Comparison of ENCODE assay signal across 23 cellular contexts in the genomic region with DNA sequence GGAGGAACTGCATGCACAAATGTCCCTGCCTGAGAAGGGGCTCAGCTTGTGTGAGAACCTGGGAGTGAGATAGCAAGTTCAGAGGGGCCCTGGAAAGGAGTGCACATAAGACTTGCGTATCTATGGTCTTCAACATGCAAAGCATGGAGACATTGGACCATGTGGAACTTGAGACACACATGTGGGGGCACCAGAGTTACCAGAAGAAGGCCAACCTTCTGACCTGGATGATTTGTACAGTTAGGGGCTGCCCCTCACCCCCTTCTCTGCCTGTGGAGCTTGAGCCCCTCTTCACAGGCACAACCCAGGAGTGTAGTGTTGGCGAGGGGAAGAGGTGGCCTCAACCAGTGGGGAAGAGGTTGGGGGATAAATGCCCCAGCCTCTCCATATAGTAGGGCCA.
A peak's percentile ranks its signal among the peaks of the same experiment; 100 is the strongest.
DNase-seq lines count a peak whose midpoint lies in the region; ATAC-seq, FAIRE-seq and TF ChIP-seq lines count a peak whose summit lies in the region.
"Had no signal": no experiment of that assay in that cellular context is flagged by ENCODE, and none has a peak within 500 bp of the region (broad histone marks: within the 10 kb centered on the region; RNA-seq: fewer than 3 reads in every experiment).

No MANE protein-coding gene starts in this region.

- H3K4me2 ChIP-seq in HepG2 (ENCODE audit: low read depth, low read length): no peak overlapping the region
- H3K4me2 ChIP-seq: BLaER1 had no signal

- H3K36me3 ChIP-seq in HepG2 (replicated peaks in 1 of 2; ENCODE audit: control insufficient read depth in 1 of 2, insufficient read depth in 2 of 2, low read length in 2 of 2) (no peaks in the 10 kb centered on the region), right lobe of liver (no peaks in the 10 kb centered on the region), stomach (no peaks in the 10 kb centered on the region)
- H3K36me3 ChIP-seq: BLaER1 had no signal

- FAIRE-seq in HepG2 (lab: Jason Lieb, UNC): no peak
- FAIRE-seq: A204.1, GM12878, GM19239, H1 had no signal

- H3K4me1 ChIP-seq in HepG2 (ENCODE audit: insufficient read depth, low read length): peaks cover 22% of the 10 kb centered on the region
- H3K4me1 ChIP-seq in right lobe of liver: no peaks in the 10 kb centered on the region
- H3K4me1 ChIP-seq in stomach: no peaks in the 10 kb centered on the region
- H3K4me1 ChIP-seq: BLaER1, Caco-2 had no signal

- H3K36me3 Mint-ChIP-seq in glutamatergic neuron (ENCODE audit: unreplicated experiment) (peaks cover 27% of the 10 kb centered on the region), osteocyte (ENCODE audit: unreplicated experiment) (peaks cover 4% of the 10 kb centered on the region)
- H3K36me3 Mint-ChIP-seq: CD4-positive, CD25-positive, alpha-beta regulatory T cell; CD8-positive, alpha-beta T cell had no signal

- in situ Hi-C loops in HepG2 (cut with HindIII; ENCODE audit: extremely low pct_ligation_motif_present, low pct_unique_long_range_greater_than_20kb): no loop called here

- TF ChIP-seq EP300 in HepG2 (IDR thresholded peaks at IDR 0.05; ENCODE audit: low read depth in 2 of 2, low read length in 2 of 2) (no peak), HepG2 (CRISPR knock-in tag; IDR thresholded peaks at IDR 0.05; ENCODE audit: borderline replicate concordance) (no peak), stomach (IDR thresholded peaks at IDR 0.05) (no peak)

- intact Hi-C loops in HepG2 (cut with micrococcal nuclease; ENCODE audit: unreplicated experiment) (no loop called here), right lobe of liver (cut with DNase I) (no loop called here), stomach (cut with DNase I; ENCODE audit: low total_unique reads) (no loop called here)

- H3K27ac Mint-ChIP-seq in glutamatergic neuron (ENCODE audit: unreplicated experiment): peak overlapping the region; percentile 95
- H3K27ac Mint-ChIP-seq in osteocyte (ENCODE audit: unreplicated experiment): no peak overlapping the region
- H3K27ac Mint-ChIP-seq: B cell; CD8-positive, alpha-beta T cell had no signal

- TF ChIP-seq POLR2A in HepG2 (IDR thresholded peaks at IDR 0.05; ENCODE audit: insufficient read depth in 1 of 2, low read depth in 2 of 2, low read length in 2 of 2) (no peak), right lobe of liver (IDR thresholded peaks at IDR 0.05) (no peak), stomach (IDR thresholded peaks at IDR 0.05) (no peak)

- no peaks in the 10 kb centered on the region for H3K27me3 ChIP-seq in HepG2 (ENCODE audit: control insufficient read depth in 1 of 2, insufficient read depth in 2 of 2, low read length in 2 of 2)
- no peaks in the 10 kb centered on the region for H3K27me3 ChIP-seq in right lobe of liver
- no peaks in the 10 kb centered on the region for H3K27me3 ChIP-seq in stomach
- H3K27me3 ChIP-seq: BLaER1 had no signal

- no peak overlapping the region for H3K4me3 ChIP-seq in HepG2 (replicated peaks in 1 of 3; ENCODE audit: insufficient read depth in 1 of 3, low read depth in 2 of 3, low read length in 3 of 3)
- H3K4me3 ChIP-seq in right lobe of liver: no peak overlapping the region
- no peak overlapping the region for H3K4me3 ChIP-seq in stomach
- H3K4me3 ChIP-seq: BLaER1, GM12878 had no signal

- no peak overlapping the region for H2AFZ ChIP-seq in HepG2 (ENCODE audit: low read length)

- TF ChIP-seq RAD21 in HepG2 (CRISPR knock-in tag; IDR thresholded peaks at IDR 0.05): no peak

- peaks cover 5% of the 10 kb centered on the region for H3K9me3 Mint-ChIP-seq in glutamatergic neuron (ENCODE audit: unreplicated experiment)
- peaks cover 11% of the 10 kb centered on the region for H3K9me3 Mint-ChIP-seq in osteocyte (ENCODE audit: unreplicated experiment)

- peaks cover 20% of the 10 kb centered on the region for H3K4me1 Mint-ChIP-seq in glutamatergic neuron (ENCODE audit: low read depth, unreplicated experiment)
- H3K4me1 Mint-ChIP-seq in osteocyte (ENCODE audit: unreplicated experiment): no peaks in the 10 kb centered on the region
- H3K4me1 Mint-ChIP-seq: B cell; CD4-positive, CD25-positive, alpha-beta regulatory T cell had no signal

- no peaks in the 10 kb centered on the region for H4K20me1 ChIP-seq in HepG2 (ENCODE audit: insufficient read depth, low read length)
- H4K20me1 ChIP-seq: BLaER1 had no signal

- no peaks in the 10 kb centered on the region for H3K79me2 ChIP-seq in HepG2 (ENCODE audit: insufficient read depth, low read length)

- DNase-seq in HepG2 (ENCODE audit: low spot score) (no peak), right lobe of liver (no peak), glutamatergic neuron (no peak), osteocyte (ENCODE audit: extremely low spot score, unreplicated experiment) (peak; percentile 40), stomach (no peak), GM20000 (ENCODE audit: low spot score) (no peak)
- DNase-seq: Caco-2; CD4-positive, CD25-positive, alpha-beta regulatory T cell; CD8-positive, alpha-beta T cell; DMS153; DND-41; GDM1; H7; HCEC 1CT had no signal

- H3K9me3 ChIP-seq in HepG2 (ENCODE audit: low read length): peaks cover 11% of the 10 kb centered on the region
- no peaks in the 10 kb centered on the region for H3K9me3 ChIP-seq in right lobe of liver
- peaks cover 0 to 19% (median 10%) of the 10 kb centered on the region in 4 donors for H3K9me3 ChIP-seq in stomach
- H3K9me3 ChIP-seq: Caco-2 had no signal

- H3K27me3 Mint-ChIP-seq in glutamatergic neuron (ENCODE audit: unreplicated experiment) (peaks cover 5% of the 10 kb centered on the region), osteocyte (ENCODE audit: unreplicated experiment) (no peaks in the 10 kb centered on the region)

- POLR2A ChIA-PET in HepG2 (lab: Yijun Ruan, JAX): no interaction called here

- H3K27ac ChIP-seq in HepG2 (ENCODE audit: extremely low read length, insufficient read depth, low read length) (no peak overlapping the region), right lobe of liver (no peak overlapping the region), stomach (no peak overlapping the region)
- H3K27ac ChIP-seq: 22Rv1, BLaER1, C4-2B had no signal

- CTCF ChIA-PET in HepG2 (lab: Yijun Ruan, JAX; ENCODE audit: low intra/inter-chr PET ratio, low total read pairs): no interaction called here

- H3K4me3 Mint-ChIP-seq in glutamatergic neuron (ENCODE audit: unreplicated experiment) (no peak overlapping the region), osteocyte (ENCODE audit: unreplicated experiment) (no peak overlapping the region)
- H3K4me3 Mint-ChIP-seq: B cell; CD4-positive, CD25-positive, alpha-beta regulatory T cell; CD8-positive, alpha-beta T cell had no signal

- WGBS in HepG2 (ENCODE audit: low lambda C conversion rate): 54% methylated on average over 2 of the region's 2 CpGs
- 0% methylated on average over 1 of the region's 2 CpGs for WGBS in right lobe of liver (ENCODE audit: insufficient coverage, low coverage, low lambda C conversion rate, missing lambda C conversion rate)
- 40 to 65% (median 50%) methylated on average over 2 of the region's 2 CpGs for WGBS in stomach, 5 donors

- BruUV-seq in HepG2 (replicated peaks; lab: Mats Ljungman, UMichigan): no TSS peak

- TF ChIP-seq CTCF in HepG2 (CRISPR knock-in tag; IDR thresholded peaks at IDR 0.05) (no peak), right lobe of liver (IDR thresholded peaks at IDR 0.05) (no peak), glutamatergic neuron (IDR thresholded peaks at IDR 0.05; ENCODE audit: partially characterized antibody, unreplicated experiment) (no peak), osteocyte (IDR thresholded peaks at IDR 0.05) (no peak), stomach (IDR thresholded peaks at IDR 0.05) (no peak), GM20000 (IDR thresholded peaks at IDR 0.05; ENCODE audit: extremely low read depth, missing control alignments) (no peak)

- no peak overlapping the region for H3K9ac ChIP-seq in HepG2 (ENCODE audit: insufficient read depth, low read depth, low read length)
- H3K9ac ChIP-seq: BLaER1 had no signal

- ATAC-seq in HepG2 (no peak), right lobe of liver (no peak), GM21723 (IDR thresholded peaks at IDR 0.05; ENCODE audit: unreplicated experiment) (no peak)
- ATAC-seq: CD8-positive, alpha-beta T cell; GM12878 had no signal

TF ChIP-seq in HepG2, 621 proteins besides CTCF, POLR2A, EP300 and RAD21:
- TF ChIP-seq KLF12 (CRISPR knock-in tag; IDR thresholded peaks at IDR 0.05; ENCODE audit: borderline replicate concordance): no peak
- peak; percentile 74 for TF ChIP-seq MNT (IDR thresholded peaks at IDR 0.05)
